Comparison of ENCODE assay signal across 9 cellular contexts in the genomic region with DNA sequence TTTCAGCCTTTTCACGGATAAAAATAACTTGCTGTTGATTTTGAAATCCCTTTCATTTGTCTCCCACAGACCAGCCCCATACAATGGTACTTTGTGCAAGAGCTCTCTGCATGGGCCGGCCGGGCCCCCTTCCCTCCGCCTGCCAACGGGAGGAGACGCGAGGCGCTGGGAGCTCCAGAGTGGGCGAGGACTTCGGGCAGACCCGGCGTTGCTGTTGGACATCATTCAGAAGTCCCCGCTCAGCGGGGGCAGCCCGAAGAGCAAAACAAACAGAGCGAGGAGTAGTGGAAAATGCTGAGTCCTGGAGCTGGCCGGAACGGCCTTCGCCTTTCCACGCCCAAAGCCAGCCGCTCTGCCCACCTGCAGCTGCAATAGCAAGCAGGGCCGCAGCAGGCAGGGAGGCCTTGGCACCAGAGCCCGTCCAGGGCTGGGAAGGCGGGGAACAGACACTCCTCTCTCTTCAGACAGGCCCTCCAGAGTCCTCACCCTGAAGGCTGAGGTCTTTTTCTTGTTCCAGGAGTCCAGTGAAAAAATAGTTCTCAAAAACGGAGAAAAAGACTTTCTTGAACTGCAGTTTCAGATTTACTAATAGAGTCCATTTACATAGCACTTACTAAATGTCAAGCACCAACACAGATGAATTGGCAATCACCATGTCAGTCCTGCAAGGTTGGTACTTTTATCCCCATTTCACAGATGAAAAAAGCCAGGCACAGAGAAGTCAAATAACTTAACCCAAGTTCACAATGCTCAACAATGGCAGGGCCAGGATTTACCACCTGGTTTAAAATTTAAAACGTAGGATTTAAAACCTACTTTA.
A peak's percentile ranks its signal among the peaks of the same experiment; 100 is the strongest.
DNase-seq lines count a peak whose midpoint lies in the region; ATAC-seq and TF ChIP-seq lines count a peak whose summit lies in the region.
"Had no signal": no experiment of that assay in that cellular context is flagged by ENCODE, and none has a peak within 500 bp of the region (broad histone marks: within the 10 kb centered on the region; RNA-seq: fewer than 3 reads in every experiment).

No MANE protein-coding gene starts in this region.

- peak overlapping the region in 11 of 12 donors; percentile 32 to 75 (median 62) for H3K27ac ChIP-seq in heart left ventricle
- H3K27ac ChIP-seq: neutrophil had no signal

- DNase-seq in SW480 (ENCODE audit: low spot score), result peak; percentile 71
- peak; percentile 69 to 78 (median 74) for DNase-seq in heart left ventricle
- DNase-seq in skeletal muscle cell (ENCODE audit: low read depth), result peak; percentile 41
- DNase-seq in stimulated activated CD4-positive, alpha-beta T cell treated with anti-CD3 and anti-CD28 coated beads, Interleukin-12 subunit alpha, Interleukin-12 subunit beta, amount 100 ng/mL, for 4 hours, result no peak
- DNase-seq in BE2C, result no peak

- 59 to 72% (median 67%) methylated on average over 26 of the region's 26 CpGs for WGBS in heart left ventricle, 4 donors

- H3K27me3 ChIP-seq in heart left ventricle (no peaks in the 10 kb centered on the region), BE2C (no peaks in the 10 kb centered on the region)
- H3K27me3 ChIP-seq: neutrophil had no signal

- ATAC-seq in GM18867 (IDR thresholded peaks at IDR 0.05; ENCODE audit: unreplicated experiment), result peak; percentile 47
- ATAC-seq in heart left ventricle, result peak; percentile 24 to 85 (median 78)
- no peak for ATAC-seq in GM21528 (IDR thresholded peaks at IDR 0.05; ENCODE audit: low FRiP score, unreplicated experiment)
- no peak for ATAC-seq in GM21723 (IDR thresholded peaks at IDR 0.05; ENCODE audit: unreplicated experiment)

- TF ChIP-seq POLR2A in heart left ventricle (IDR thresholded peaks at IDR 0.05), result no peak

- H3K9me3 ChIP-seq in heart left ventricle (peaks cover 0 to 4% (median 0%) of the 10 kb centered on the region in 12 donors), BE2C (no peaks in the 10 kb centered on the region)
- H3K9me3 ChIP-seq: neutrophil had no signal

- H3K4me3 ChIP-seq in heart left ventricle (peak overlapping the region in 9 of 12 donors; percentile 3 to 40 (median 24)), skeletal muscle cell (ENCODE audit: low read depth, low read length) (no peak overlapping the region), BE2C (ENCODE audit: low read depth, low read length) (no peak overlapping the region)

- TF ChIP-seq CTCF in heart left ventricle (IDR thresholded peaks at IDR 0.05) (no peak), BE2C (IDR thresholded peaks at IDR 0.05; ENCODE audit: low read depth, low read length) (no peak)

- H3K36me3 ChIP-seq in heart left ventricle, result peaks cover 0 to 9% (median under 1%) of the 10 kb centered on the region in 9 donors
- no peaks in the 10 kb centered on the region for H3K36me3 ChIP-seq in BE2C

- intact Hi-C loops in heart left ventricle (cut with DNase I), result loop anchor here in 2 of 10 donors (10.0 kb wide), 2 partner anchors 57 to 157 kb away; no protein-coding TSS in a partner anchor

- H3K4me1 ChIP-seq in heart left ventricle (peaks cover 3 to 55% (median 23%) of the 10 kb centered on the region in 12 donors), BE2C (no peaks in the 10 kb centered on the region)

Comparison
In these comparisons a context has a peak if more than half of its experiments do, and no peak if none do; other contexts are left out.
1. ATAC-seq: peak in GM18867 (single experiment) and heart left ventricle (4 of 4); none in GM21528 (single experiment) and GM21723 (single experiment).
2. DNase-seq: peak in SW480 (single experiment), heart left ventricle (5 of 5) and skeletal muscle cell (single experiment); none in stimulated activated CD4-positive, alpha-beta T cell treated with anti-CD3 and anti-CD28 coated beads, Interleukin-12 subunit alpha, Interleukin-12 subunit beta, amount 100 ng/mL, for 4 hours (single experiment) and BE2C (single experiment).
3. H3K4me3 ChIP-seq: peak in heart left ventricle (9 of 12); none in skeletal muscle cell (single experiment) and BE2C (single experiment).